8 cellular contexts compared by ENCODE assay signal in genomic region chr12:124917135-124917840, GRCh38. TPM values are rescaled to one million over a fixed set of nuclear protein-coding genes. Genes with fewer than 3 reads are reported as not detected.
DNase-seq lines count a peak whose midpoint lies in the region; ATAC-seq and TF ChIP-seq lines count a peak whose summit lies in the region.

No MANE protein-coding gene starts in this region.

- peaks cover 24% of the 10 kb centered on the region for H4K20me1 ChIP-seq in IMR-90 (ENCODE audit: insufficient read depth, low read length)
- peaks cover 2% of the 10 kb centered on the region for H4K20me1 ChIP-seq in fibroblast of lung (ENCODE audit: control insufficient read depth, extremely low read depth, insufficient read depth, low read length)

- DNase-seq in CD1c-positive myeloid dendritic cell (ENCODE audit: extremely low spot score) (peak; percentile 99), IMR-90 (peak; percentile 100), activated T-cell treated with anti-CD3 and anti-CD28 coated beads for 1 hour (ENCODE audit: low read depth) (peak; percentile 81), fibroblast of lung (ENCODE audit: low read depth in 2 of 2) (peak; percentile 100), stromal cell of bone marrow (ENCODE audit: low read depth) (peak; percentile 100), anterior cingulate cortex (lab: John Stamatoyannopoulos, UW) (no peak)

- no CpG with 5 or more reads among the region's 19 CpGs for WGBS in IMR-90 (ENCODE audit: extremely low coverage in 2 of 2, insufficient read length in 1 of 2), 2 experiments

- peak overlapping the region; percentile 100 for H2BK120ac ChIP-seq in IMR-90 (ENCODE audit: low read depth, low read length)

- H3K79me2 ChIP-seq in fibroblast of lung (ENCODE audit: control insufficient read depth, insufficient read depth, low read length) = peaks cover 27% of the 10 kb centered on the region

- dilution Hi-C loops in IMR-90 (cut with HindIII; ENCODE audit: low sequenced_read_pairs, unreplicated experiment) = no loop called here

- peak overlapping the region; percentile 94 for H3K18ac ChIP-seq in IMR-90 (ENCODE audit: low read depth, low read length)

- H3K27ac ChIP-seq in IMR-90 (ENCODE audit: insufficient read depth, low read length) (peak overlapping the region; percentile 88), fibroblast of lung (ENCODE audit: insufficient read depth, low read length) (peak overlapping the region; percentile 100)

- peak overlapping the region; percentile 99 for H3K14ac ChIP-seq in IMR-90 (replicated peaks; ENCODE audit: low read depth, low read length)

- H2AK5ac ChIP-seq in IMR-90 (ENCODE audit: low read depth, low read length) = peak overlapping the region; percentile 75

- H3K36me3 ChIP-seq in IMR-90 (ENCODE audit: control insufficient read depth, insufficient read depth, low read length) (peaks cover 13% of the 10 kb centered on the region), fibroblast of lung (ENCODE audit: control insufficient read depth, insufficient read depth, low read length) (peaks cover 8% of the 10 kb centered on the region)

- H3K56ac ChIP-seq in IMR-90 (ENCODE audit: extremely low read depth, insufficient read depth, low read length) = peak overlapping the region; percentile 98

- H2AFZ ChIP-seq in IMR-90 (replicated peaks; ENCODE audit: low read length, poor library complexity) (peak overlapping the region; percentile 90), fibroblast of lung (ENCODE audit: low read length) (no peak overlapping the region)

- POLR2A ChIA-PET in IMR-90 (lab: Charles Lee; ENCODE audit: unreplicated experiment) = interaction anchor here (1.2 kb wide), 1 partner anchor 20 kb away, joined by 5 read pairs; no protein-coding TSS in a partner anchor

- H4K91ac ChIP-seq in IMR-90 (ENCODE audit: insufficient read depth, low read depth, low read length) = peak overlapping the region; percentile 99

- H3K27me3 Mint-ChIP-seq in nephron (ENCODE audit: low read depth) = peaks cover 5% of the 10 kb centered on the region

- H3K9me1 ChIP-seq in IMR-90 (ENCODE audit: insufficient read depth, low read length) = peaks cover 14% of the 10 kb centered on the region

- ATAC-seq in GM21423 (IDR thresholded peaks at IDR 0.05; ENCODE audit: unreplicated experiment) (peak; percentile 44), IMR-90 (ENCODE audit: low read depth) (peak; percentile 72)

- peak overlapping the region; percentile 55 to 99 for H4K8ac ChIP-seq in IMR-90 (ENCODE audit: low read depth in 2 of 2, low read length in 2 of 2)

- peaks cover 0 to 28% of the 10 kb centered on the region in 2 experiments; a peak in 2 of 4 replicates for H3K79me1 ChIP-seq in IMR-90 (ENCODE audit: low read depth in 1 of 2, low read length in 2 of 2)

- CTCF ChIA-PET in IMR-90 (lab: Yijun Ruan, JAX) = interaction anchor here (0.6 to 3.9 kb wide), 3 partner anchors 10 to 895 kb away, joined by 3 to 25 read pairs (median 3); no protein-coding TSS in a partner anchor

- H3K27me3 ChIP-seq in IMR-90 (ENCODE audit: control insufficient read depth, insufficient read depth, low read length) (no peaks in the 10 kb centered on the region), fibroblast of lung (ENCODE audit: control insufficient read depth, insufficient read depth, low read length) (no peaks in the 10 kb centered on the region)

- peak overlapping the region; percentile 100 for H3K4ac ChIP-seq in IMR-90 (ENCODE audit: low read depth, low read length)

- H2BK15ac ChIP-seq in IMR-90 (ENCODE audit: low read depth, low read length) = peak overlapping the region; percentile 94

- no TSS peak for BruUV-seq in IMR-90 (replicated peaks; lab: Mats Ljungman, UMichigan)

- TF ChIP-seq CTCF in IMR-90 (conservative IDR thresholded peaks at IDR 0.05; ENCODE audit: low read depth, low read length) (no peak), fibroblast of lung (conservative IDR thresholded peaks at IDR 0.05 in 1 of 2, IDR thresholded peaks at IDR 0.05 in 1 of 2; ENCODE audit: low read depth in 1 of 2, low read length in 2 of 2) (no peak), nephron (IDR thresholded peaks at IDR 0.05; ENCODE audit: unreplicated experiment in 3 of 3) (no peak)

- peaks cover 2% of the 10 kb centered on the region for H3K9me3 Mint-ChIP-seq in nephron

- peak overlapping the region; percentile 92 for H4K5ac ChIP-seq in IMR-90 (ENCODE audit: low read depth, low read length)

- peaks cover 83% of the 10 kb centered on the region for H3K4me1 Mint-ChIP-seq in nephron

- TF ChIP-seq RAD21 in IMR-90 (IDR thresholded peaks at IDR 0.05; ENCODE audit: low read length) = no peak

- H3K9ac ChIP-seq in IMR-90 (ENCODE audit: low read depth, low read length) (peak overlapping the region; percentile 74), fibroblast of lung (ENCODE audit: insufficient read depth, low read length) (peak overlapping the region; percentile 29)

- peak overlapping the region; percentile 98 for H2BK20ac ChIP-seq in IMR-90 (ENCODE audit: low read depth, low read length)

- H3K4me2 ChIP-seq in IMR-90 (ENCODE audit: low read depth, low read length) (peak overlapping the region; percentile 84), fibroblast of lung (ENCODE audit: extremely low read depth, insufficient read depth, low read length) (peak overlapping the region; percentile 95)

- in situ Hi-C loops in IMR-90 (cut with MboI; ENCODE audit: low sequenced_read_pairs) = no loop called here

- intact Hi-C loops in IMR-90 (cut with micrococcal nuclease) = no loop called here

- H3K4me1 ChIP-seq in IMR-90 (ENCODE audit: control insufficient read depth, insufficient read depth, low read length) (peaks cover 11% of the 10 kb centered on the region), fibroblast of lung (ENCODE audit: control insufficient read depth, extremely low read depth, insufficient read depth, low read length) (peaks cover 14% of the 10 kb centered on the region)

- peak overlapping the region; percentile 99 for H2BK5ac ChIP-seq in IMR-90 (ENCODE audit: low read depth, low read length, poor library complexity, severe bottlenecking)

- peak overlapping the region; percentile 99 for H3K23ac ChIP-seq in IMR-90 (ENCODE audit: low read depth, low read length)

- peak overlapping the region; percentile 92 for H2AK9ac ChIP-seq in IMR-90 (replicated peaks; ENCODE audit: low read depth, low read length, poor library complexity)

- TF ChIP-seq POLR2A in IMR-90 (IDR thresholded peaks at IDR 0.05; ENCODE audit: low read depth, low read length) = peak; percentile 57; the same call in 1 of the 2 replicates

- H3K9me3 ChIP-seq in IMR-90 (ENCODE audit: control insufficient read depth, insufficient read depth, low read length) = no peaks in the 10 kb centered on the region
- no peaks in the 10 kb centered on the region for H3K9me3 ChIP-seq in fibroblast of lung (ENCODE audit: control insufficient read depth, insufficient read depth, low read depth, low read length)

- H3K27ac Mint-ChIP-seq in nephron = peak overlapping the region; percentile 95 to 99 (median 98)

- peak overlapping the region; percentile 78 to 100 (median 96) for H3K4me3 Mint-ChIP-seq in nephron

- peaks cover 24% of the 10 kb centered on the region for H3K36me3 Mint-ChIP-seq in nephron (ENCODE audit: low read depth)

- H3K4me3 ChIP-seq in IMR-90 (ENCODE audit: insufficient read depth, low read depth, low read length) (peak overlapping the region; percentile 40; the same call in 1 of the 2 replicates), fibroblast of lung (replicated peaks in 1 of 4; ENCODE audit: control extremely low read depth in 1 of 4, insufficient read depth in 1 of 4, low read depth in 3 of 4, low read length in 4 of 4) (peak overlapping the region; percentile 1 to 90 (median 58))

TF ChIP-seq in IMR-90, 13 proteins besides CTCF, POLR2A, EP300 and RAD21 (continues in another document):
- no peak for TF ChIP-seq SMC3 (IDR thresholded peaks at IDR 0.05; ENCODE audit: low read depth, low read length)
- peak; percentile 30; the same call in 1 of the 2 replicates for TF ChIP-seq MXI1 (IDR thresholded peaks at IDR 0.05; ENCODE audit: borderline replicate concordance, low read depth, low read length)
- TF ChIP-seq MAFK (IDR thresholded peaks at IDR 0.05; ENCODE audit: low read depth, low read length) = peak; percentile 66
- TF ChIP-seq RFX5 (IDR thresholded peaks at IDR 0.05; ENCODE audit: low read depth, low read length) = peak; percentile 88
- TF ChIP-seq ELK1 (IDR thresholded peaks at IDR 0.05; ENCODE audit: borderline replicate concordance, low read depth, low read length) = no peak
- peak; percentile 91 for TF ChIP-seq BHLHE40 (IDR thresholded peaks at IDR 0.05; ENCODE audit: low read depth, low read length)

RNA-seq across cellular contexts. Expression of gene UBC, which starts 2.8 kb away (rescaled TPM):
- total RNA-seq in IMR-90 (2012; rRNA removed) (2,742 and 4,320 TPM in 2 replicates), fibroblast of lung (1,743 and 2,362 TPM in 2 replicates)
- polyA plus RNA-seq in IMR-90 (2012; rRNA removed) (2,042 and 2,259 TPM in 2 replicates), fibroblast of lung (2,019 and 3,087 TPM in 2 replicates)
- 1,014 and 1,274 TPM in 2 replicates for polyA plus RNA-seq in IMR-90 (2012; cell fraction: cytosol; rRNA removed)
- 915 and 1,106 TPM in 2 replicates for polyA plus RNA-seq in IMR-90 (2012; cell fraction: nucleus; rRNA removed; ENCODE audit: low replicate concordance)
- 1,272 and 1,540 TPM in 2 replicates for polyA plus RNA-seq in fibroblast of lung (2012)
- polyA minus RNA-seq in fibroblast of lung (ENCODE audit: low replicate concordance) = 2,337 and 2,675 TPM in 2 replicates

RNA-seq across cellular contexts. Expression of gene SCARB1, which starts 53.6 kb away (rescaled TPM):
- total RNA-seq in IMR-90 (2012; rRNA removed) (3.0 and 3.6 TPM in 2 replicates), fibroblast of lung (5.1 and 14.7 TPM in 2 replicates)
- polyA plus RNA-seq in IMR-90 (2012; rRNA removed) (24.8 and 27.0 TPM in 2 replicates), fibroblast of lung (32.5 and 39.4 TPM in 2 replicates)
- 20.5 and 47.8 TPM in 2 replicates for polyA plus RNA-seq in IMR-90 (2012; cell fraction: cytosol; rRNA removed)
- polyA plus RNA-seq in IMR-90 (2012; cell fraction: nucleus; rRNA removed; ENCODE audit: low replicate concordance) = 36.2 and 109 TPM in 2 replicates
- 35.6 and 39.8 TPM in 2 replicates for polyA plus RNA-seq in fibroblast of lung (2012)
- 69.9 and 70.9 TPM in 2 replicates for polyA minus RNA-seq in fibroblast of lung (ENCODE audit: low replicate concordance)

Comparison
In these comparisons a context has a peak if more than half of its experiments do, and no peak if none do; other contexts are left out.
1. DNase-seq: peak in CD1c-positive myeloid dendritic cell (single experiment), IMR-90 (single experiment), activated T-cell treated with anti-CD3 and anti-CD28 coated beads for 1 hour (single experiment), fibroblast of lung (2 of 2) and stromal cell of bone marrow (single experiment); none in anterior cingulate cortex (0 of 58).